ENCODE assay signal across 8 cellular contexts in genomic region chr3:50572158-50572557, GRCh38. TPM values are rescaled to one million over a fixed set of nuclear protein-coding genes. Genes with fewer than 3 reads are reported as not detected.
DNase-seq lines count a peak whose midpoint lies in the region; ATAC-seq and TF ChIP-seq lines count a peak whose summit lies in the region.

No MANE protein-coding gene starts in this region.

- DNase-seq in Caki2 (ENCODE audit: low read depth) = peak; percentile 46
- DNase-seq in SJCRH30 = peak; percentile 59 to 81
- peak; percentile 78 for DNase-seq in activated effector memory CD4-positive, alpha-beta T cell treated with Interleukin-2 at 50 U/mL for 16 hours
- DNase-seq in foreskin keratinocyte = peak in 1 of 2 donors; percentile 42
- DNase-seq in osteoblast (ENCODE audit: insufficient read length, low spot score, missing footprints) = peak; percentile 95
- no peak for DNase-seq in thoracic aorta (ENCODE audit: low spot score)

- H3K36me3 ChIP-seq in SJCRH30 (no peaks in the 10 kb centered on the region), osteoblast (ENCODE audit: insufficient read depth, low read length) (peaks cover 9% of the 10 kb centered on the region), thoracic aorta (peaks cover 1% of the 10 kb centered on the region)

- H4K20me1 ChIP-seq in osteoblast (ENCODE audit: insufficient read depth, low read length) = no peaks in the 10 kb centered on the region

- peaks cover 17% of the 10 kb centered on the region for H3K79me2 ChIP-seq in osteoblast (ENCODE audit: insufficient read depth, low read length)

- H2AFZ ChIP-seq in osteoblast (ENCODE audit: low read length) = no peak overlapping the region

- H3K4me3 ChIP-seq in SJCRH30 = no peak overlapping the region
- no peak overlapping the region for H3K4me3 ChIP-seq in osteoblast (ENCODE audit: insufficient read depth, low read length)
- H3K4me3 ChIP-seq in thoracic aorta = no peak overlapping the region

- in situ Hi-C loops in Caki2 (cut with HindIII; ENCODE audit: low pct_unique_long_range_greater_than_20kb, low sequenced_read_pairs) = no loop called here

- H3K27me3 ChIP-seq in SJCRH30 = no peaks in the 10 kb centered on the region
- H3K27me3 ChIP-seq in foreskin keratinocyte = no peaks in the 10 kb centered on the region
- no peaks in the 10 kb centered on the region for H3K27me3 ChIP-seq in osteoblast (ENCODE audit: insufficient read depth, low read length)
- no peaks in the 10 kb centered on the region for H3K27me3 ChIP-seq in thoracic aorta (replicated peaks; ENCODE audit: insufficient read depth)

- no peak overlapping the region for H3K4me2 ChIP-seq in osteoblast (ENCODE audit: insufficient read depth, low read length)

- TF ChIP-seq CTCF in foreskin keratinocyte (conservative IDR thresholded peaks at IDR 0.05) (peak; percentile 94), osteoblast (IDR thresholded peaks at IDR 0.05; ENCODE audit: extremely low read depth, low read depth, low read length) (peak; percentile 87), thoracic aorta (IDR thresholded peaks at IDR 0.05) (peak; percentile 92)

- H3K27ac ChIP-seq in SJCRH30 (no peak overlapping the region), foreskin keratinocyte (no peak overlapping the region), osteoblast (ENCODE audit: low read depth, low read length) (no peak overlapping the region), thoracic aorta (no peak overlapping the region)

- ATAC-seq in HG03354 (IDR thresholded peaks at IDR 0.05; ENCODE audit: poor library complexity, severe bottlenecking, unreplicated experiment) (peak; percentile 18), foreskin keratinocyte (peak; percentile 39), thoracic aorta (ENCODE audit: insufficient number of reproducible peaks, low FRiP score, low read depth) (no peak), HG03108 (IDR thresholded peaks at IDR 0.05; ENCODE audit: unreplicated experiment) (no peak)

- H3K9me3 ChIP-seq in SJCRH30 (replicated peaks) = no peaks in the 10 kb centered on the region
- H3K9me3 ChIP-seq in osteoblast (ENCODE audit: low read depth, low read length) = no peaks in the 10 kb centered on the region
- no peaks in the 10 kb centered on the region for H3K9me3 ChIP-seq in thoracic aorta

- H3K4me1 ChIP-seq in SJCRH30 (0 out of 2 replicates have a peak, but pooled peaks cover 3% of the 10 kb centered on the region), foreskin keratinocyte (no peaks in the 10 kb centered on the region), osteoblast (ENCODE audit: insufficient read depth, low read length) (peaks cover 15% of the 10 kb centered on the region), thoracic aorta (ENCODE audit: control insufficient read depth in 1 of 2, low read depth in 2 of 2) (peaks cover 0 to 31% of the 10 kb centered on the region in 2 donors)

RNA-seq across cellular contexts. Expression of gene HEMK1, which starts 2.8 kb away (rescaled TPM):
- total RNA-seq in Caki2 (2014; rRNA removed; shearing (Covaris generic); ENCODE audit: low replicate concordance) = 13.2 and 25.6 TPM in 2 replicates
- 6.2 and 6.3 TPM in 2 replicates for total RNA-seq in SJCRH30 (2014; rRNA removed; shearing (Covaris generic))
- total RNA-seq in foreskin keratinocyte (20.5 and 24.5 TPM in 2 replicates), osteoblast (8.5 and 8.7 TPM in 2 replicates), thoracic aorta (10 to 100 TPM in 1 of 2 donors, 1 to 10 TPM in 1; 5.4 to 12.7 TPM)
- polyA plus RNA-seq in foreskin keratinocyte = 23.5 and 26.5 TPM in 2 replicates

RNA-seq across cellular contexts. Expression of gene C3orf18, which starts 4.6 kb away (rescaled TPM):
- total RNA-seq in Caki2 (2014; rRNA removed; shearing (Covaris generic); ENCODE audit: low replicate concordance) = 3.8 and 7.1 TPM in 2 replicates
- total RNA-seq in SJCRH30 (2014; rRNA removed; shearing (Covaris generic)) = 1.1 and 2.4 TPM in 2 replicates
- total RNA-seq in foreskin keratinocyte (5.0 and 5.4 TPM in 2 replicates), osteoblast (17.7 and 18.8 TPM in 2 replicates), thoracic aorta (10 to 100 TPM in 1 of 2 donors, 1 to 10 TPM in 1; 7.8 to 19.0 TPM)
- polyA plus RNA-seq in foreskin keratinocyte = 3.8 and 4.0 TPM in 2 replicates

RNA-seq across cellular contexts. Expression of gene CISH, which starts 39.4 kb away (rescaled TPM):
- 0.30 and 2.5 TPM in 2 replicates for total RNA-seq in Caki2 (2014; rRNA removed; shearing (Covaris generic); ENCODE audit: low replicate concordance)
- total RNA-seq in SJCRH30 (2014; rRNA removed; shearing (Covaris generic)) = 8.4 and 8.6 TPM in 2 replicates
- total RNA-seq in foreskin keratinocyte = 5.7 and 6.2 TPM in 2 replicates
- polyA plus RNA-seq in foreskin keratinocyte = 5.9 and 7.3 TPM in 2 replicates
- 1.1 and 1.2 TPM in 2 replicates for total RNA-seq in osteoblast
- 10 to 100 TPM in 1 of 2 donors, 1 to 10 TPM in 1; 4.1 to 13.3 TPM for total RNA-seq in thoracic aorta

RNA-seq across cellular contexts. Expression of gene MAPKAPK3, which starts 44.8 kb away (rescaled TPM):
- 172 and 238 TPM in 2 replicates for total RNA-seq in Caki2 (2014; rRNA removed; shearing (Covaris generic); ENCODE audit: low replicate concordance)
- total RNA-seq in SJCRH30 (2014; rRNA removed; shearing (Covaris generic)) = 24.1 and 24.2 TPM in 2 replicates
- total RNA-seq in foreskin keratinocyte (115 and 118 TPM in 2 replicates), osteoblast (56.5 and 66.6 TPM in 2 replicates), thoracic aorta (10 to 100 TPM; 20.6 to 31.1 TPM)
- 104 and 110 TPM in 2 replicates for polyA plus RNA-seq in foreskin keratinocyte

Comparison
In these comparisons a context has a peak if more than half of its experiments do, and no peak if none do; other contexts are left out.
1. ATAC-seq: peak in HG03354 (single experiment) and foreskin keratinocyte (single experiment); none in thoracic aorta (single experiment) and HG03108 (single experiment).
2. Peak in every context shown above with its lines, with median percentiles within 50 percentile points of each other: CTCF ChIP-seq.